ENCODE assay signal across 10 cellular contexts in the genomic region with DNA sequence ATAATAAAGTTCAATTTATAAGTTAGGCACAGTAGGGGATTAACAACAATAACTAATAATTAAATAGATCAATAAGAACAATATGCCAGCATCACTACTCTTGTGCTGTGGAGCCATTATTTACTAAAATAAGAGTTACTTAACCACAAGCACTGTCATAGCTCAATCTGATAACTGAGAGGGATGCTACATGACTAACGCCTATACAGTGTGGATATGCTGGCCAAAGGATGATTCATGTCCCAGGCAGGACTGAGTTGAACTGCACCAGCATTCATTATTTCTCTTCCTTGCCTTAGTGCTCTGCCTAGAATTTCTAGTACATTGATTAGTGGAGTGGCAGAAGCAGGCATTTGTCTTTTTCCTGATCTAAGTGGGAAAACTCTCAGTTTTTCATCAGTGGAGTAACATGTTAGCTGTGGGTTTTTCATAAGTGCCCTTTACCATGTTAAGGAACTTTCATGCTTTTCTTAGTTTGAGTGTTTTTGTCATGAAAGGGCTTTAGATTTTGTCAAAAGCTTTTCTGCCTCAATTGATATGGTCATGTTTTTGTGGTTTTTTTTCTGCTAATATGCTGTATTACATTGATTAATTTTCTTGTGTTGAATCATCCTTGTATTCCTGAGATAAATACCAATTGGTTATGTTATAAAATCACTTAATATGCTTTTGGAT. TPM values are rescaled to one million over a fixed set of nuclear protein-coding genes. Genes with fewer than 3 reads are reported as not detected.
DNase-seq lines count a peak whose midpoint lies in the region; ATAC-seq and TF ChIP-seq lines count a peak whose summit lies in the region.
"Had no signal": no experiment of that assay in that cellular context is flagged by ENCODE, and none has a peak within 500 bp of the region (broad histone marks: within the 10 kb centered on the region; RNA-seq: fewer than 3 reads in every experiment).

No MANE protein-coding gene starts in this region.

- H3K27ac ChIP-seq in DND-41 (ENCODE audit: low read length) (no peak overlapping the region), brain microvascular endothelial cell (peak overlapping the region; percentile 23)
- H3K27ac ChIP-seq: left ventricle myocardium inferior had no signal

- no peaks in the 10 kb centered on the region for H4K20me1 ChIP-seq in DND-41 (ENCODE audit: insufficient read depth, low read length)

- peaks cover 9% of the 10 kb centered on the region; the same call in 1 of the 2 replicates for H3K36me3 ChIP-seq in DND-41 (ENCODE audit: insufficient read depth, low read length)
- H3K36me3 ChIP-seq in brain microvascular endothelial cell (replicated peaks) = no peaks in the 10 kb centered on the region
- no peaks in the 10 kb centered on the region for H3K36me3 ChIP-seq in mucosa of descending colon (ENCODE audit: low read depth)
- H3K36me3 ChIP-seq in H7 (replicated peaks; ENCODE audit: control insufficient read depth, insufficient read depth, low read length) = no peaks in the 10 kb centered on the region

- H3K9ac ChIP-seq in DND-41 (ENCODE audit: low read depth, low read length) = no peak overlapping the region

- H3K27me3 ChIP-seq in DND-41 (ENCODE audit: insufficient read depth, low read length, poor library complexity) = no peaks in the 10 kb centered on the region
- no peaks in the 10 kb centered on the region for H3K27me3 ChIP-seq in brain microvascular endothelial cell (replicated peaks)
- no peaks in the 10 kb centered on the region for H3K27me3 ChIP-seq in H7 (ENCODE audit: control insufficient read depth, insufficient read depth, low read length)

- H3K4me1 ChIP-seq in DND-41 (ENCODE audit: insufficient read depth, low read length) = no peaks in the 10 kb centered on the region
- H3K4me1 ChIP-seq in mucosa of descending colon (ENCODE audit: low read depth) = no peaks in the 10 kb centered on the region
- H3K4me1 ChIP-seq: left ventricle myocardium inferior had no signal

- H3K4me3 ChIP-seq in DND-41 (ENCODE audit: low read depth in 1 of 2, low read length in 2 of 2) (no peak overlapping the region), brain microvascular endothelial cell (ENCODE audit: low read depth, low read length) (no peak overlapping the region), mucosa of descending colon (no peak overlapping the region), H7 (ENCODE audit: insufficient read depth, low read depth, low read length) (no peak overlapping the region)
- H3K4me3 ChIP-seq: left ventricle myocardium inferior had no signal

- in situ Hi-C loops in brain microvascular endothelial cell (cut with HindIII; ENCODE audit: low pct_ligation_motif_present, low sequenced_read_pairs) = no loop called here

- H2AFZ ChIP-seq in DND-41 (ENCODE audit: low read depth, low read length) = no peak overlapping the region

- ATAC-seq in DND-41 (ENCODE audit: insufficient read depth, low read depth) (peak; percentile 48; the same call in 1 of the 3 replicates), mucosa of descending colon (peak; percentile 16)

- TF ChIP-seq CTCF in DND-41 (IDR thresholded peaks at IDR 0.05; ENCODE audit: borderline replicate concordance, extremely low read depth, low read length, poor library complexity, severe bottlenecking) (no peak), brain microvascular endothelial cell (IDR thresholded peaks at IDR 0.05; ENCODE audit: low read depth, low read length, missing control alignments) (no peak), mucosa of descending colon (IDR thresholded peaks at IDR 0.05) (no peak)

- peaks cover 6% of the 10 kb centered on the region for H3K9me3 ChIP-seq in DND-41 (ENCODE audit: insufficient read depth, low read length, severe bottlenecking)
- H3K9me3 ChIP-seq in mucosa of descending colon = no peaks in the 10 kb centered on the region

- intact Hi-C loops in mucosa of descending colon (cut with DNase I, micrococcal nuclease) = no loop called here

- no peak overlapping the region for H3K4me2 ChIP-seq in DND-41 (ENCODE audit: insufficient read depth, low read length)

- H3K79me2 ChIP-seq in DND-41 (ENCODE audit: insufficient read depth, low read length) = no peaks in the 10 kb centered on the region

- DNase-seq in DND-41 (no peak), LHCN-M2 (ENCODE audit: low read depth) (peak; percentile 90), brain microvascular endothelial cell (peak; percentile 94), mucosa of descending colon (no peak), NAMALWA (ENCODE audit: low spot score) (no peak), H7 (no peak), NCI-H2171 (lab: John Stamatoyannopoulos, UW) (no peak), GF-D8 (lab: John Stamatoyannopoulos, UW) (no peak)
- DNase-seq: effector memory CD4-positive, alpha-beta T cell; left ventricle myocardium inferior had no signal

RNA-seq across cellular contexts. Expression of a gene that starts 21.7 kb away (rescaled TPM):
- total RNA-seq in LHCN-M2 (2014; rRNA removed) (5.3 and 6.1 TPM in 2 replicates), mucosa of descending colon (1 to 10 TPM; 6.0 to 9.8 (median 7.4) TPM)
- 1.3 TPM for polyA plus RNA-seq in LHCN-M2 (2012)
- 2.8 and 6.1 TPM in 2 replicates for total RNA-seq in H7 (2014; rRNA removed; shearing (Covaris generic))

RNA-seq across cellular contexts. Expression of a gene that starts 21.9 kb away (rescaled TPM):
- 294 and 385 TPM in 2 replicates for total RNA-seq in LHCN-M2 (2014; rRNA removed)
- polyA plus RNA-seq in LHCN-M2 (2012) = 215 TPM
- 10 to 100 TPM; 27.6 to 42.0 (median 36.7) TPM for total RNA-seq in mucosa of descending colon
- 146 and 151 TPM in 2 replicates for total RNA-seq in H7 (2014; rRNA removed; shearing (Covaris generic))

Comparison
In these comparisons a context has a peak if more than half of its experiments do, and no peak if none do; other contexts are left out.
1. DNase-seq: peak in LHCN-M2 (single experiment) and brain microvascular endothelial cell (single experiment); none in DND-41 (single experiment), mucosa of descending colon (0 of 3), NAMALWA (single experiment), H7 (single experiment), NCI-H2171 (single experiment) and GF-D8 (single experiment).